ENCODE assay signal across 1 cellular context in the genomic region with DNA sequence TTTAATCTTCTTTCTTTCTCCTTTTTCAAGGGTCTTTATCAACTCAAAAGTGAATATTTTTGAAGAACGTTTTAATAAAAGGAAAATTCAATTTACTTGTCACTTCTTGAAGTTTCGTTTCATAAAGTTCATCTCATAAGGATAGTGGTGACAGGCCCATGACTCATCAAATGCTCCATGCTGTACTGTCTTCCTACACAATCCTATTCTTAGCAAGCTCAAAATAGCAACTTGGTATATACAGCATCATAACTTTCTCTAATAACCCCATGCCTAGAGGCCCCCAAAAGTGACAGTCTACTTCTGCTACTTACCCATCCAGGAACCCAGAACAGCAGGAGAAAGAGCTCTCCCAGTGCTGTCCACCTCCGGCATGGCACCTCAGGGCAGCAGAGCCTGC.
TF ChIP-seq lines count a peak whose summit lies in the region.

No MANE protein-coding gene starts in this region.

TF ChIP-seq in IMR-90, 13 proteins besides CTCF, POLR2A, EP300 and RAD21:
- no peak for TF ChIP-seq MXI1 (IDR thresholded peaks at IDR 0.05; ENCODE audit: borderline replicate concordance, low read depth, low read length)
- no peak for TF ChIP-seq RCOR1 (IDR thresholded peaks at IDR 0.05; ENCODE audit: insufficient replicate concordance, low read length)
- TF ChIP-seq MAFK (IDR thresholded peaks at IDR 0.05; ENCODE audit: low read depth, low read length) = no peak
- peak; percentile 88 for TF ChIP-seq FOS (IDR thresholded peaks at IDR 0.05; ENCODE audit: low read depth, low read length)
- no peak; the same call in 1 of the 2 replicates for TF ChIP-seq BHLHE40 (IDR thresholded peaks at IDR 0.05; ENCODE audit: low read depth, low read length)
- TF ChIP-seq NFE2L2 (IDR thresholded peaks at IDR 0.05; ENCODE audit: low read depth, low read length) = peak; percentile 82
- no peak for TF ChIP-seq MAZ (IDR thresholded peaks at IDR 0.05; ENCODE audit: borderline replicate concordance, low read depth, low read length)
TF ChIP-seq in IMR-90: peak in this region for 2.
